ENCODE assay signal across 8 cellular contexts in the genomic region with DNA sequence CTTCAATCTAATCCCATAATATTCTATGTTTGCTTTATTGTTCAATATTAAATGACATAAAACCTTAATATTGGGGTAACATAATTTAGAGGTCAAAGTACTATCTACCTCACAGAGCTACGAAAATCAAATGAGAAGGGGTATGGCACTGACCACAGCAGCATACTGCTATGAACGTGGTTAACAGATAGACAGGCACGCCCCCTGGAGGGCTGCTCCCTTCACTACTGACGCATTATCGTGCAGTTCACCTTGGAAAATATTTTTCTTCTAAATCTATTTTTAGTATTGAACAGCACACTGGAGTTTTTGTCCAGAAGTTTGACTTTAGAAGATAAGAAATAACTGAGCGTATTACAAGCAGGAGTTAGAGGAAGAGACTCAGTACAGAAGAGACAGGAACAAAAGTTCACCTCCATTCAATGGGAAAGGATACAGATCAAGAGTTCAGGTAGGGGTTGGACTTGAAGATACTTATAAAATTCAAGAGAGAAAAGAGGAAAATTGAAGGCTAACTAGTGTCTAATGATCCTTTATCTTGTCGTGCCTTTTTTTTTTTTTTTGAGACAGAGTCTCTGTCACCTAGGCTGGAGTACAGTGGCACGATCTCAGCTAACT. TPM values are rescaled to one million over a fixed set of nuclear protein-coding genes. Genes with fewer than 3 reads are reported as not detected.
A peak's percentile ranks its signal among the peaks of the same experiment; 100 is the strongest.
DNase-seq lines count a peak whose midpoint lies in the region; ATAC-seq and TF ChIP-seq lines count a peak whose summit lies in the region.

No MANE protein-coding gene starts in this region.

- H3K36me3 ChIP-seq in body of pancreas (replicated peaks in 1 of 2; ENCODE audit: insufficient read depth in 1 of 2, low read depth in 2 of 2), result peaks cover 0 to 4% of the 10 kb centered on the region in 2 donors

- intact Hi-C loops in body of pancreas (cut with DNase I), result no loop called here
- intact Hi-C loops in activated T-helper 1 cell treated with anti-CD3 and anti-CD28 coated beads, Interleukin-12 subunit alpha, Interleukin-12 subunit beta, Interleukin-2, Interleukin-4 antibody, amounts not matched to agents 30 ng/mL and 10 ng/mL and 1 ng/mL, durations not matched to agents 14 hours and 24 hours and 36 hours (cut with micrococcal nuclease), result loop anchor here (1.0 to 5.0 kb wide), 2 partner anchors 372 to 802 kb away; a partner anchor contains a TSS

- TF ChIP-seq POLR2A in body of pancreas (IDR thresholded peaks at IDR 0.05), result no peak

- WGBS in body of pancreas, 2 donors, result 26 to 28% methylated on average over 8 of the region's 8 CpGs

- DNase-seq in Daoy (ENCODE audit: low read depth) (peak; percentile 21), RWPE1 (ENCODE audit: low spot score) (peak; percentile 35), body of pancreas (peak; percentile 65 to 83 (median 72)), islet precursor cell (peak; percentile 63)
- peak; percentile 3 to 30 for DNase-seq in stimulated activated CD8-positive, alpha-beta memory T cell treated with anti-CD3 and anti-CD28 coated beads, Interleukin-2, amount 100 ng/mL, for 48 hours (ENCODE audit: low read depth in 2 of 2)
- no peak for DNase-seq in activated T-helper 1 cell treated with anti-CD3 and anti-CD28 coated beads, Interleukin-12 subunit alpha, Interleukin-12 subunit beta, Interleukin-2, Interleukin-4 antibody, amounts not matched to agents 30 ng/mL and 10 ng/mL and 1 ng/mL, durations not matched to agents 14 hours and 24 hours and 36 hours (ENCODE audit: low spot score)

- no peaks in the 10 kb centered on the region for H3K27me3 Mint-ChIP-seq in activated T-helper 1 cell treated with anti-CD3 and anti-CD28 coated beads, Interleukin-12 subunit alpha, Interleukin-12 subunit beta, Interleukin-2, Interleukin-4 antibody, amounts not matched to agents 30 ng/mL and 10 ng/mL and 1 ng/mL, durations not matched to agents 14 hours and 24 hours and 36 hours (ENCODE audit: insufficient read depth)

- CTCF ChIA-PET in RWPE1 (lab: Yijun Ruan, JAX), result interaction anchor here (0.5 to 1.0 kb wide), 5 partner anchors 372 to 1827 kb away, joined by 3 to 6 read pairs (median 3); no protein-coding TSS in a partner anchor

- H3K27me3 ChIP-seq in body of pancreas, result no peaks in the 10 kb centered on the region

- POLR2A ChIA-PET in RWPE1 (lab: Yijun Ruan, JAX; ENCODE audit: low non-redundant PET), result no interaction called here

- peak; percentile 71 for TF ChIP-seq CTCF in RWPE1 (conservative IDR thresholded peaks at IDR 0.05; ENCODE audit: low read depth)
- peak; percentile 56 to 72 (median 62) for TF ChIP-seq CTCF in body of pancreas (IDR thresholded peaks at IDR 0.05)

- no peak overlapping the region for H3K4me3 ChIP-seq in body of pancreas

- ATAC-seq in GM19455 (IDR thresholded peaks at IDR 0.05; ENCODE audit: unreplicated experiment) (peak; percentile 97), HG03432 (IDR thresholded peaks at IDR 0.05; ENCODE audit: unreplicated experiment) (peak; percentile 95), body of pancreas (peak; percentile 76)

- H3K4me1 Mint-ChIP-seq in activated T-helper 1 cell treated with anti-CD3 and anti-CD28 coated beads, Interleukin-12 subunit alpha, Interleukin-12 subunit beta, Interleukin-2, Interleukin-4 antibody, amounts not matched to agents 30 ng/mL and 10 ng/mL and 1 ng/mL, durations not matched to agents 14 hours and 24 hours and 36 hours (ENCODE audit: low read depth), result no peaks in the 10 kb centered on the region

- H3K4me3 Mint-ChIP-seq in activated T-helper 1 cell treated with anti-CD3 and anti-CD28 coated beads, Interleukin-12 subunit alpha, Interleukin-12 subunit beta, Interleukin-2, Interleukin-4 antibody, amounts not matched to agents 30 ng/mL and 10 ng/mL and 1 ng/mL, durations not matched to agents 14 hours and 24 hours and 36 hours, result no peak overlapping the region

- H3K9me3 ChIP-seq in body of pancreas, result no peaks in the 10 kb centered on the region

- H3K9me3 Mint-ChIP-seq in activated T-helper 1 cell treated with anti-CD3 and anti-CD28 coated beads, Interleukin-12 subunit alpha, Interleukin-12 subunit beta, Interleukin-2, Interleukin-4 antibody, amounts not matched to agents 30 ng/mL and 10 ng/mL and 1 ng/mL, durations not matched to agents 14 hours and 24 hours and 36 hours, result no peaks in the 10 kb centered on the region

- no peak overlapping the region for H3K27ac ChIP-seq in RWPE1
- H3K27ac ChIP-seq in body of pancreas, result no peak overlapping the region

- no peaks in the 10 kb centered on the region for H3K4me1 ChIP-seq in body of pancreas

- peaks cover 1% of the 10 kb centered on the region for H3K36me3 Mint-ChIP-seq in activated T-helper 1 cell treated with anti-CD3 and anti-CD28 coated beads, Interleukin-12 subunit alpha, Interleukin-12 subunit beta, Interleukin-2, Interleukin-4 antibody, amounts not matched to agents 30 ng/mL and 10 ng/mL and 1 ng/mL, durations not matched to agents 14 hours and 24 hours and 36 hours (ENCODE audit: low read depth)

- no peak overlapping the region for H3K27ac Mint-ChIP-seq in activated T-helper 1 cell treated with anti-CD3 and anti-CD28 coated beads, Interleukin-12 subunit alpha, Interleukin-12 subunit beta, Interleukin-2, Interleukin-4 antibody, amounts not matched to agents 30 ng/mL and 10 ng/mL and 1 ng/mL, durations not matched to agents 14 hours and 24 hours and 36 hours

RNA-seq across cellular contexts. Expression of a gene that starts 22.7 kb away (rescaled TPM):
- total RNA-seq in Daoy (2014; rRNA removed; shearing (Covaris generic)), result 4.7 and 5.5 TPM in 2 replicates
- total RNA-seq in body of pancreas, result 1 to 10 TPM; 5.2 to 7.9 TPM
- 5.9 and 6.2 TPM in 2 replicates for total RNA-seq in activated T-helper 1 cell treated with anti-CD3 and anti-CD28 coated beads, Interleukin-12 subunit alpha, Interleukin-12 subunit beta, Interleukin-2, Interleukin-4 antibody, amounts not matched to agents 30 ng/mL and 10 ng/mL and 1 ng/mL, durations not matched to agents 14 hours and 24 hours and 36 hours
